ENCODE assay signal across 15 cellular contexts in genomic region chr14:58882577-58883018, GRCh38.
DNase-seq lines count a peak whose midpoint lies in the region; ATAC-seq and TF ChIP-seq lines count a peak whose summit lies in the region.
"Had no signal": no experiment of that assay in that cellular context is flagged by ENCODE, and none has a peak within 500 bp of the region (broad histone marks: within the 10 kb centered on the region; RNA-seq: fewer than 3 reads in every experiment).

No MANE protein-coding gene starts in this region.

- no peak overlapping the region for H3K4me3 ChIP-seq in psoas muscle
- H3K4me3 ChIP-seq: cardiac muscle cell, esophagus muscularis mucosa had no signal

- no peak for DNase-seq in left cardiac atrium
- DNase-seq in cardiac septum (ENCODE audit: low spot score) = no peak
- peak; percentile 90 for DNase-seq in NCI-H2171 (lab: John Stamatoyannopoulos, UW)
- DNase-seq in fibroblast of gingiva (ENCODE audit: low read depth) = peak; percentile 85
- no peak for DNase-seq in psoas muscle
- DNase-seq in activated naive CD4-positive, alpha-beta T cell treated with anti-CD3 and anti-CD28 coated beads for 36 hours = no peak
- DNase-seq: activated T-cell treated with anti-CD3 and anti-CD28 coated beads, Interleukin-2, amount 50 U/mL, for 24 hours; stimulated activated CD4-positive, alpha-beta T cell treated with anti-CD3 and anti-CD28 coated beads, Interleukin-1b, Interleukin-23, amount 100 ng/mL, for 48 hours; stimulated activated naive CD4-positive, alpha-beta T cell treated with Interleukin-2 at 50 U/mL for 16 hours had no signal

- H3K36me3 Mint-ChIP-seq in activated naive CD4-positive, alpha-beta T cell treated with anti-CD3 and anti-CD28 coated beads for 36 hours (ENCODE audit: low read depth) = no peaks in the 10 kb centered on the region

- intact Hi-C loops in left cardiac atrium (cut with DNase I) (no loop called here), cardiac septum (cut with DNase I) (no loop called here), psoas muscle (cut with DNase I) (no loop called here)
- intact Hi-C loops in activated naive CD4-positive, alpha-beta T cell treated with anti-CD3 and anti-CD28 coated beads for 36 hours (cut with micrococcal nuclease) = loop anchor here (5.0 kb wide), 1 partner anchor 380 kb away; no protein-coding TSS in a partner anchor

- no peak overlapping the region for H3K27ac Mint-ChIP-seq in activated naive CD4-positive, alpha-beta T cell treated with anti-CD3 and anti-CD28 coated beads for 36 hours
- H3K27ac Mint-ChIP-seq: activated T-cell treated with anti-CD3 and anti-CD28 coated beads, Interleukin-2, amount 50 U/mL, for 24 hours had no signal

- peaks cover 3% of the 10 kb centered on the region for H3K27me3 Mint-ChIP-seq in activated naive CD4-positive, alpha-beta T cell treated with anti-CD3 and anti-CD28 coated beads for 36 hours (ENCODE audit: low read depth)
- H3K27me3 Mint-ChIP-seq: activated T-cell treated with anti-CD3 and anti-CD28 coated beads, Interleukin-2, amount 50 U/mL, for 24 hours had no signal

- no peaks in the 10 kb centered on the region for H3K4me1 Mint-ChIP-seq in activated naive CD4-positive, alpha-beta T cell treated with anti-CD3 and anti-CD28 coated beads for 36 hours (ENCODE audit: low read depth)

- 17 to 29% (median 20%) methylated on average over 4 of the region's 4 CpGs for WGBS in psoas muscle, 3 donors

- H3K4me3 Mint-ChIP-seq in activated naive CD4-positive, alpha-beta T cell treated with anti-CD3 and anti-CD28 coated beads for 36 hours = no peak overlapping the region
- H3K4me3 Mint-ChIP-seq: activated T-cell treated with anti-CD3 and anti-CD28 coated beads, Interleukin-2, amount 50 U/mL, for 24 hours had no signal

- H3K9me3 Mint-ChIP-seq in activated naive CD4-positive, alpha-beta T cell treated with anti-CD3 and anti-CD28 coated beads for 36 hours = no peaks in the 10 kb centered on the region
- H3K9me3 Mint-ChIP-seq: activated T-cell treated with anti-CD3 and anti-CD28 coated beads, Interleukin-2, amount 50 U/mL, for 24 hours had no signal

- H3K36me3 ChIP-seq in psoas muscle (ENCODE audit: insufficient read depth in 1 of 2, low read depth in 1 of 2) = no peaks in the 10 kb centered on the region
- H3K36me3 ChIP-seq: cardiac muscle cell, esophagus muscularis mucosa had no signal

- CTCF ChIA-PET in activated naive CD4-positive, alpha-beta T cell treated with anti-CD3 and anti-CD28 coated beads for 36 hours (lab: Charles Lee) = interaction anchor here (1.1 to 1.2 kb wide), 2 partner anchors 16 to 35 kb away, joined by 3 to 5 read pairs; no protein-coding TSS in a partner anchor

- H3K27me3 ChIP-seq in psoas muscle (ENCODE audit: insufficient read depth in 3 of 3, low read length in 2 of 3) = no peaks in the 10 kb centered on the region
- H3K27me3 ChIP-seq: cardiac muscle cell, esophagus muscularis mucosa had no signal

- ATAC-seq in left cardiac atrium (peak; percentile 62 to 72), GM21381 (IDR thresholded peaks at IDR 0.05; ENCODE audit: unreplicated experiment) (no peak), GM21367 (IDR thresholded peaks at IDR 0.05; ENCODE audit: unreplicated experiment) (no peak), psoas muscle (no peak)
- ATAC-seq: HCT116, left lobe of liver had no signal

- no peak for TF ChIP-seq CTCF in psoas muscle (IDR thresholded peaks at IDR 0.05)

- H3K27ac ChIP-seq in psoas muscle = no peak overlapping the region
- H3K27ac ChIP-seq: cardiac muscle cell, esophagus muscularis mucosa had no signal

- peaks cover 4% of the 10 kb centered on the region for H3K4me1 ChIP-seq in psoas muscle

- H3K9me3 ChIP-seq in psoas muscle = no peaks in the 10 kb centered on the region
- H3K9me3 ChIP-seq: esophagus muscularis mucosa had no signal

Comparison
In these comparisons a context has a peak if more than half of its experiments do, and no peak if none do; other contexts are left out.
1. ATAC-seq: peak in left cardiac atrium (2 of 2); none in GM21381 (single experiment), GM21367 (single experiment) and psoas muscle (0 of 4).
2. DNase-seq: peak in NCI-H2171 (single experiment) and fibroblast of gingiva (single experiment); none in left cardiac atrium (single experiment), cardiac septum (single experiment), psoas muscle (0 of 2) and activated naive CD4-positive, alpha-beta T cell treated with anti-CD3 and anti-CD28 coated beads for 36 hours (single experiment).